Comparison of ENCODE assay signal across 16 cellular contexts in genomic region chr14:55073856-55074255, GRCh38. TPM values are rescaled to one million over a fixed set of nuclear protein-coding genes. Genes with fewer than 3 reads are reported as not detected.
DNase-seq lines count a peak whose midpoint lies in the region; ATAC-seq, FAIRE-seq and TF ChIP-seq lines count a peak whose summit lies in the region.
"Had no signal": no experiment of that assay in that cellular context is flagged by ENCODE, and none has a peak within 500 bp of the region (broad histone marks: within the 10 kb centered on the region; RNA-seq: fewer than 3 reads in every experiment).

No MANE protein-coding gene starts in this region.

- no peaks in the 10 kb centered on the region for H3K9me3 Mint-ChIP-seq in activated CD4-positive, alpha-beta memory T cell treated with anti-CD3 and anti-CD28 coated beads, Interleukin-2, amount 10 ng/mL, durations not matched to agents 7 days and 5 days
- H3K9me3 Mint-ChIP-seq: activated CD4-positive, alpha-beta T cell treated with anti-CD3 and anti-CD28 coated beads, Interleukin-2, amount 10 ng/mL, durations not matched to agents 7 days and 5 days; activated T-helper 2 cell treated with anti-CD3 and anti-CD28 coated beads, Interferon-gamma antibody, Interleukin-2, Interleukin-4, amounts not matched to agents 10 μg/mL and 5 μg/mL and 100 μg/mL, durations not matched to agents 14 hours and 24 hours and 36 hours had no signal

- no peaks in the 10 kb centered on the region for H3K36me3 ChIP-seq in MM.1S (replicated peaks; ENCODE audit: insufficient read depth, low read length)
- H3K36me3 ChIP-seq in GM12878 (ENCODE audit: control insufficient read depth in 2 of 2, insufficient read depth in 2 of 2, low read length in 1 of 2) = no peaks in the 10 kb centered on the region
- H3K36me3 ChIP-seq: stomach had no signal

- H3K4me3 ChIP-seq in MM.1S (ENCODE audit: low read length) (no peak overlapping the region), GM12878 (peak overlapping the region; percentile 4; the same call in 1 of the 2 replicates)
- H3K4me3 ChIP-seq: BLaER1, stomach had no signal

- no peaks in the 10 kb centered on the region; the same call in 1 of the 2 replicates for H3K4me1 ChIP-seq in MM.1S (ENCODE audit: low read length)
- peaks cover 58% of the 10 kb centered on the region for H3K4me1 ChIP-seq in GM12878 (ENCODE audit: control insufficient read depth, insufficient read depth, low read length)

- peaks cover 8% of the 10 kb centered on the region; the same call in 1 of the 2 replicates for H3F3A ChIP-seq in MM.1S (ENCODE audit: insufficient read depth, low read length)

- H3K4me1 Mint-ChIP-seq in activated CD4-positive, alpha-beta memory T cell treated with anti-CD3 and anti-CD28 coated beads, Interleukin-2, amount 10 ng/mL, durations not matched to agents 7 days and 5 days = peaks cover 44% of the 10 kb centered on the region

- H3K9me3 ChIP-seq in MM.1S (replicated peaks; ENCODE audit: insufficient read depth, low read length) = no peaks in the 10 kb centered on the region
- no peaks in the 10 kb centered on the region for H3K9me3 ChIP-seq in GM12878 (replicated peaks; ENCODE audit: control insufficient read depth, insufficient read depth, low read length)
- H3K9me3 ChIP-seq: BLaER1, stomach had no signal

- no peaks in the 10 kb centered on the region for H3K79me2 ChIP-seq in MM.1S (ENCODE audit: low read length)
- no peaks in the 10 kb centered on the region for H3K79me2 ChIP-seq in GM12878 (ENCODE audit: control insufficient read depth, insufficient read depth, low read length)

- SMC1A ChIA-PET in GM12878 (lab: Charles Lee; ENCODE audit: uncharacterized antibody, unreplicated experiment) = interaction anchor here (0.6 to 7.0 kb wide), 6 partner anchors 8 to 86 kb away, joined by 4 to 98 read pairs (median 8); partner anchors contain the start of gene MAPK1IP1L

- H3K27ac Mint-ChIP-seq in activated CD4-positive, alpha-beta memory T cell treated with anti-CD3 and anti-CD28 coated beads, Interleukin-2, amount 10 ng/mL, durations not matched to agents 7 days and 5 days = no peak overlapping the region
- H3K27ac Mint-ChIP-seq: activated CD4-positive, alpha-beta T cell treated with anti-CD3 and anti-CD28 coated beads, Interleukin-2, amount 10 ng/mL, durations not matched to agents 7 days and 5 days had no signal

- H3K27me3 Mint-ChIP-seq in activated CD4-positive, alpha-beta memory T cell treated with anti-CD3 and anti-CD28 coated beads, Interleukin-2, amount 10 ng/mL, durations not matched to agents 7 days and 5 days = no peaks in the 10 kb centered on the region
- H3K27me3 Mint-ChIP-seq: activated CD4-positive, alpha-beta T cell treated with anti-CD3 and anti-CD28 coated beads, Interleukin-2, amount 10 ng/mL, durations not matched to agents 7 days and 5 days had no signal

- peaks cover 6% of the 10 kb centered on the region for H3K36me3 Mint-ChIP-seq in activated CD4-positive, alpha-beta memory T cell treated with anti-CD3 and anti-CD28 coated beads, Interleukin-2, amount 10 ng/mL, durations not matched to agents 7 days and 5 days (ENCODE audit: low read depth)

- H4K20me1 ChIP-seq in MM.1S (ENCODE audit: insufficient read depth, low read length) = no peaks in the 10 kb centered on the region
- H4K20me1 ChIP-seq in GM12878 (ENCODE audit: control insufficient read depth, insufficient read depth) = no peaks in the 10 kb centered on the region

- in situ Hi-C loops in GM12878 (cut with MboI) = no loop called here

- CTCF ChIA-PET in GM12878 (lab: Yijun Ruan, JAX) = interaction anchor here (0.6 to 1.0 kb wide), 2 partner anchors 21 to 23 kb away, joined by 3 read pairs; partner anchors contain the start of gene MAPK1IP1L
- CTCF ChIA-PET in activated CD4-positive, alpha-beta memory T cell treated with anti-CD3 and anti-CD28 coated beads, Interleukin-2, amount 10 ng/mL, durations not matched to agents 7 days and 5 days (lab: Charles Lee) = interaction anchor here (0.6 kb wide), 1 partner anchor 87 kb away, joined by 3 read pairs; no protein-coding TSS in a partner anchor

- RAD21 ChIA-PET in GM12878 (lab: Charles Lee; ENCODE audit: unreplicated experiment) = interaction anchor here (1.1 to 3.5 kb wide), 3 partner anchors 22 to 43 kb away, joined by 5 to 14 read pairs (median 10); partner anchors contain the start of gene MAPK1IP1L

- TF ChIP-seq CTCF in MM.1S (IDR thresholded peaks at IDR 0.05; ENCODE audit: low read length) (no peak), GM12878 (IDR thresholded peaks at IDR 0.05 in 2 of 3, conservative IDR thresholded peaks at IDR 0.05 in 1 of 3; ENCODE audit: control insufficient read depth in 2 of 3, extremely low read depth in 1 of 3, insufficient read depth in 1 of 3, low read depth in 3 of 3, low read length in 3 of 3) (no peak)

- H3K27me3 ChIP-seq in MM.1S (replicated peaks; ENCODE audit: insufficient read depth, low read length) (no peaks in the 10 kb centered on the region), GM12878 (replicated peaks in 1 of 2; ENCODE audit: control insufficient read depth in 2 of 2, insufficient read depth in 2 of 2, low read length in 1 of 2) (no peaks in the 10 kb centered on the region)
- H3K27me3 ChIP-seq: BLaER1, stomach had no signal

- no peak for TF ChIP-seq POLR2A in GM12878 (IDR thresholded peaks at IDR 0.05; ENCODE audit: low read depth, low read length)

- H3K9ac ChIP-seq in MM.1S (ENCODE audit: low read length) (no peak overlapping the region), GM12878 (ENCODE audit: control insufficient read depth, insufficient read depth, low read length) (peak overlapping the region; percentile 14)
- H3K9ac ChIP-seq: BLaER1 had no signal

- H3K4me2 ChIP-seq in MM.1S (ENCODE audit: low read depth, low read length) (peak overlapping the region; percentile 79; the same call in 1 of the 2 replicates), GM12878 (ENCODE audit: control insufficient read depth, insufficient read depth) (peak overlapping the region; percentile 79)
- H3K4me2 ChIP-seq: BLaER1 had no signal

- H3K9me2 ChIP-seq in MM.1S (replicated peaks; ENCODE audit: insufficient read depth, low read length) = no peaks in the 10 kb centered on the region

- DNase-seq in AG20443 (ENCODE audit: low spot score) = peak; percentile 62
- no peak for DNase-seq in MM.1S
- no peak for DNase-seq in GM12878 (ENCODE audit: low read depth, low spot score)
- DNase-seq in iris pigment epithelial cell (ENCODE audit: low read depth) = peak; percentile 89
- no peak for DNase-seq in left colon
- DNase-seq in activated CD4-positive, alpha-beta memory T cell treated with anti-CD3 and anti-CD28 coated beads, Interleukin-2, amount 10 ng/mL, durations not matched to agents 7 days and 5 days = no peak
- DNase-seq in stimulated activated CD8-positive, alpha-beta memory T cell treated with anti-CD3 and anti-CD28 coated beads, Interleukin-4, amount 100 ng/mL, for 48 hours = no peak
- DNase-seq: activated CD4-positive, alpha-beta T cell treated with anti-CD3 and anti-CD28 coated beads, Interleukin-2, amount 10 ng/mL, durations not matched to agents 7 days and 5 days; NCI-H187; NCI-H82; stimulated activated CD4-positive, alpha-beta T cell treated with anti-CD3 and anti-CD28 coated beads, Interleukin-4, amount 100 ng/mL, for 4 hours; stomach had no signal

- TF ChIP-seq RAD21 in GM12878 (IDR thresholded peaks at IDR 0.05; ENCODE audit: insufficient read depth, low read depth, low read length) = no peak

- ATAC-seq in GM12878 (no peak), left colon (no peak), HG02763 (IDR thresholded peaks at IDR 0.05; ENCODE audit: unreplicated experiment) (no peak)

- intact Hi-C loops in GM12878 (cut with micrococcal nuclease; ENCODE audit: unreplicated experiment) = loop anchor here (2.0 kb wide), 1 partner anchor 25 kb away; no protein-coding TSS in a partner anchor
- intact Hi-C loops in left colon (cut with DNase I, micrococcal nuclease) = no loop called here

- no peak overlapping the region for H2AFZ ChIP-seq in MM.1S (ENCODE audit: low read length)
- H2AFZ ChIP-seq in GM12878 (ENCODE audit: control insufficient read depth, low read depth, low read length) = no peak overlapping the region

- no peak for FAIRE-seq in GM12878 (lab: Jason Lieb, UNC)
- FAIRE-seq: G401.6 had no signal

- TF ChIP-seq EP300 in GM12878 (IDR thresholded peaks at IDR 0.05; ENCODE audit: borderline replicate concordance in 1 of 2, control insufficient read depth in 1 of 2, low read depth in 2 of 2, low read length in 2 of 2) = no peak

- POLR2A ChIA-PET in GM12878 (lab: Charles Lee) = no interaction called here
- POLR2A ChIA-PET in activated CD4-positive, alpha-beta memory T cell treated with anti-CD3 and anti-CD28 coated beads, Interleukin-2, amount 10 ng/mL, durations not matched to agents 7 days and 5 days (lab: Charles Lee) = interaction anchor here (1.5 to 1.7 kb wide), 3 partner anchors 13 to 24 kb away, joined by 3 to 5 read pairs (median 4); partner anchors contain the start of gene MAPK1IP1L

- BruUV-seq in GM12878 (replicated peaks; lab: Mats Ljungman, UMichigan) = no TSS peak

- H3K27ac ChIP-seq in MM.1S (ENCODE audit: low read length) (peak overlapping the region; percentile 68; the same call in 1 of the 2 replicates), GM12878 (ENCODE audit: control insufficient read depth, insufficient read depth) (peak overlapping the region; percentile 83)
- H3K27ac ChIP-seq: BLaER1 had no signal

- no peak overlapping the region for H3K4me3 Mint-ChIP-seq in activated CD4-positive, alpha-beta memory T cell treated with anti-CD3 and anti-CD28 coated beads, Interleukin-2, amount 10 ng/mL, durations not matched to agents 7 days and 5 days
- H3K4me3 Mint-ChIP-seq: activated CD4-positive, alpha-beta T cell treated with anti-CD3 and anti-CD28 coated beads, Interleukin-2, amount 10 ng/mL, durations not matched to agents 7 days and 5 days had no signal

- WGBS in GM12878 (ENCODE audit: insufficient coverage, insufficient replicate concordance, low lambda C conversion rate, missing lambda C conversion rate) = 95% methylated on average over 2 of the region's 2 CpGs

RNA-seq across cellular contexts. Expression of gene MAPK1IP1L, which starts 22.4 kb away (rescaled TPM):
- total RNA-seq in GM12878 (2013; cell fraction: nucleolus; rRNA removed) = 94.4 and 113 TPM in 2 replicates
- total RNA-seq in GM12878 (2014; rRNA removed) (37.7 and 44.6 TPM in 2 replicates), GM12878 (2014; rRNA removed; fragmentation: Illumina TruSeq; extraction: Trizol) (48.9 and 50.4 TPM in 2 replicates), GM12878 (2021) (101 and 105 TPM in 2 replicates), left colon (10 to 100 TPM; 69.7 to 71.7 TPM)
- 25.2 TPM for polyA plus RNA-seq in GM12878 (2011; ENCODE audit: low read depth)
- polyA plus RNA-seq in GM12878 (2011; rRNA removed) (52.8 and 80.1 TPM in 2 replicates), GM12878 (2014; fragmentation: Illumina TruSeq; extraction: Trizol) (68.5 and 90.1 TPM in 2 replicates), GM12878 (2014; fragmentation: Nextera tagmentation; extraction: Ambion mirVana) (10 to 100 TPM; 55.7 to 66.0 TPM), GM12878 (2014; rRNA removed) (54.2 and 58.1 TPM in 2 replicates), GM12878 (2016; fragmentation: Nextera tagmentation; extraction: Ambion mirVana) (100 to 1,000 TPM; 107 to 117 TPM)
- polyA plus RNA-seq in GM12878 (2011; cell fraction: cytosol; rRNA removed) = 231 and 264 TPM in 2 replicates
- polyA plus RNA-seq in GM12878 (2011; cell fraction: nucleus; rRNA removed) = 91.5 and 98.1 TPM in 2 replicates
- polyA plus RNA-seq in GM12878 (2012) = 53.2 and 62.6 TPM in 2 replicates
- polyA minus RNA-seq in GM12878 (2011; rRNA and poly(A)+ RNA removed) = 146 and 276 TPM in 2 replicates
- polyA minus RNA-seq in GM12878 (2011; cell fraction: cytosol; rRNA and poly(A)+ RNA removed) = 154 and 162 TPM in 2 replicates
- 19.2 and 36.5 TPM in 2 replicates for polyA minus RNA-seq in GM12878 (2011; cell fraction: nucleus; rRNA and poly(A)+ RNA removed)
- 100 to 1,000 TPM; 100 to 104 TPM for total RNA-seq in activated CD4-positive, alpha-beta memory T cell treated with anti-CD3 and anti-CD28 coated beads, Interleukin-2, amount 10 ng/mL, durations not matched to agents 7 days and 5 days

RNA-seq across cellular contexts. Expression of gene SOCS4, which starts 46.8 kb away (rescaled TPM):
- 39.6 and 43.0 TPM in 2 replicates for total RNA-seq in GM12878 (2013; cell fraction: nucleolus; rRNA removed)
- 20.5 and 25.8 TPM in 2 replicates for total RNA-seq in GM12878 (2014; rRNA removed)
- total RNA-seq in GM12878 (2014; rRNA removed; fragmentation: Illumina TruSeq; extraction: Trizol) = 30.6 and 31.0 TPM in 2 replicates
- 27.9 and 31.5 TPM in 2 replicates for total RNA-seq in GM12878 (2021)
- 4.6 TPM for polyA plus RNA-seq in GM12878 (2011; ENCODE audit: low read depth)
- 25.1 and 35.7 TPM in 2 replicates for polyA plus RNA-seq in GM12878 (2011; rRNA removed)
- polyA plus RNA-seq in GM12878 (2011; cell fraction: cytosol; rRNA removed) = 9.1 and 9.8 TPM in 2 replicates
- polyA plus RNA-seq in GM12878 (2011; cell fraction: nucleus; rRNA removed) = 8.7 and 10.7 TPM in 2 replicates
- polyA plus RNA-seq in GM12878 (2012) = 9.8 and 10.4 TPM in 2 replicates
- polyA plus RNA-seq in GM12878 (2014; fragmentation: Illumina TruSeq; extraction: Trizol) = 23.7 and 30.9 TPM in 2 replicates
- polyA plus RNA-seq in GM12878 (2014; fragmentation: Nextera tagmentation; extraction: Ambion mirVana) = 1 to 10 TPM; 5.7 to 7.6 TPM
- 13.2 and 14.7 TPM in 2 replicates for polyA plus RNA-seq in GM12878 (2014; rRNA removed)
- polyA plus RNA-seq in GM12878 (2016; fragmentation: Nextera tagmentation; extraction: Ambion mirVana) = 10 to 100 TPM; 18.4 to 21.0 TPM
- polyA minus RNA-seq in GM12878 (2011; rRNA and poly(A)+ RNA removed) = 12.7 and 22.1 TPM in 2 replicates
- polyA minus RNA-seq in GM12878 (2011; cell fraction: cytosol; rRNA and poly(A)+ RNA removed) = 7.1 and 7.3 TPM in 2 replicates
- 7.1 and 22.7 TPM in 2 replicates for polyA minus RNA-seq in GM12878 (2011; cell fraction: nucleus; rRNA and poly(A)+ RNA removed)
- 10 to 100 TPM; 17.3 to 20.0 TPM for total RNA-seq in left colon
- 10 to 100 TPM; 24.2 to 32.0 TPM for total RNA-seq in activated CD4-positive, alpha-beta memory T cell treated with anti-CD3 and anti-CD28 coated beads, Interleukin-2, amount 10 ng/mL, durations not matched to agents 7 days and 5 days

RNA-seq across cellular contexts. Expression of gene WDHD1, which starts 47.0 kb away (rescaled TPM):
- total RNA-seq in GM12878 (2013; cell fraction: nucleolus; rRNA removed) = 31.5 and 31.8 TPM in 2 replicates
- total RNA-seq in GM12878 (2014; rRNA removed) (21.9 and 25.7 TPM in 2 replicates), GM12878 (2014; rRNA removed; fragmentation: Illumina TruSeq; extraction: Trizol) (32.7 and 33.5 TPM in 2 replicates), GM12878 (2021) (37.9 and 38.7 TPM in 2 replicates), left colon (1 to 10 TPM; 2.8 to 4.1 TPM)
- polyA plus RNA-seq in GM12878 (2011; ENCODE audit: low read depth) = 5.4 TPM
- polyA plus RNA-seq in GM12878 (2011; rRNA removed) (34.2 and 57.1 TPM in 2 replicates), GM12878 (2014; fragmentation: Illumina TruSeq; extraction: Trizol) (31.8 and 32.9 TPM in 2 replicates), GM12878 (2014; fragmentation: Nextera tagmentation; extraction: Ambion mirVana) (10 to 100 TPM; 11.3 to 14.8 TPM), GM12878 (2014; rRNA removed) (14.8 and 17.8 TPM in 2 replicates), GM12878 (2016; fragmentation: Nextera tagmentation; extraction: Ambion mirVana) (10 to 100 TPM; 46.3 to 50.5 TPM)
- polyA plus RNA-seq in GM12878 (2011; cell fraction: cytosol; rRNA removed) = 11.1 and 11.2 TPM in 2 replicates
- polyA plus RNA-seq in GM12878 (2011; cell fraction: nucleus; rRNA removed) = 13.5 and 17.7 TPM in 2 replicates
- 8.7 and 13.4 TPM in 2 replicates for polyA plus RNA-seq in GM12878 (2012)
- 35.6 and 56.1 TPM in 2 replicates for polyA minus RNA-seq in GM12878 (2011; rRNA and poly(A)+ RNA removed)
- polyA minus RNA-seq in GM12878 (2011; cell fraction: cytosol; rRNA and poly(A)+ RNA removed) = 12.8 and 16.4 TPM in 2 replicates
- 14.1 and 21.7 TPM in 2 replicates for polyA minus RNA-seq in GM12878 (2011; cell fraction: nucleus; rRNA and poly(A)+ RNA removed)
- total RNA-seq in activated CD4-positive, alpha-beta memory T cell treated with anti-CD3 and anti-CD28 coated beads, Interleukin-2, amount 10 ng/mL, durations not matched to agents 7 days and 5 days = 10 to 100 TPM; 36.2 to 36.9 TPM

RNA-seq across cellular contexts. Expression of gene LGALS3, which starts 55.2 kb away (rescaled TPM):
- 17.5 and 21.3 TPM in 2 replicates for total RNA-seq in GM12878 (2013; cell fraction: nucleolus; rRNA removed)
- total RNA-seq in GM12878 (2014; rRNA removed) (23.1 and 25.6 TPM in 2 replicates), GM12878 (2014; rRNA removed; fragmentation: Illumina TruSeq; extraction: Trizol) (12.0 and 12.3 TPM in 2 replicates), GM12878 (2021) (13.6 and 16.1 TPM in 2 replicates), left colon (1,000 to 10,000 TPM; 1,592 to 1,809 TPM)
- polyA plus RNA-seq in GM12878 (2011; ENCODE audit: low read depth) = 15.6 TPM
- polyA plus RNA-seq in GM12878 (2011; rRNA removed) (34.2 and 45.4 TPM in 2 replicates), GM12878 (2014; fragmentation: Illumina TruSeq; extraction: Trizol) (7.7 and 8.6 TPM in 2 replicates), GM12878 (2014; fragmentation: Nextera tagmentation; extraction: Ambion mirVana) (1 to 10 TPM; 1.5 to 6.4 TPM), GM12878 (2014; rRNA removed) (21.3 and 28.6 TPM in 2 replicates), GM12878 (2016; fragmentation: Nextera tagmentation; extraction: Ambion mirVana) (10 to 100 TPM; 28.2 to 30.6 TPM)
- polyA plus RNA-seq in GM12878 (2011; cell fraction: cytosol; rRNA removed) = 24.5 and 31.9 TPM in 2 replicates
- polyA plus RNA-seq in GM12878 (2011; cell fraction: nucleus; rRNA removed) = 20.1 and 27.1 TPM in 2 replicates
- polyA plus RNA-seq in GM12878 (2012) = 19.7 and 39.6 TPM in 2 replicates
- 9.8 and 14.3 TPM in 2 replicates for polyA minus RNA-seq in GM12878 (2011; rRNA and poly(A)+ RNA removed)
- polyA minus RNA-seq in GM12878 (2011; cell fraction: cytosol; rRNA and poly(A)+ RNA removed) = 4.4 and 8.1 TPM in 2 replicates
- polyA minus RNA-seq in GM12878 (2011; cell fraction: nucleus; rRNA and poly(A)+ RNA removed) = 5.0 and 5.9 TPM in 2 replicates
- total RNA-seq in activated CD4-positive, alpha-beta memory T cell treated with anti-CD3 and anti-CD28 coated beads, Interleukin-2, amount 10 ng/mL, durations not matched to agents 7 days and 5 days = 10 to 100 TPM; 70.5 to 71.3 TPM

Comparison
In these comparisons a context has a peak if more than half of its experiments do, and no peak if none do; other contexts are left out.
1. DNase-seq: peak in AG20443 (single experiment) and iris pigment epithelial cell (single experiment); none in MM.1S (single experiment), GM12878 (single experiment), left colon (0 of 2), activated CD4-positive, alpha-beta memory T cell treated with anti-CD3 and anti-CD28 coated beads, Interleukin-2, amount 10 ng/mL, durations not matched to agents 7 days and 5 days (single experiment) and stimulated activated CD8-positive, alpha-beta memory T cell treated with anti-CD3 and anti-CD28 coated beads, Interleukin-4, amount 100 ng/mL, for 48 hours (single experiment).
2. RNA of gene WDHD1, which starts 47.0 kb away (total RNA-seq): 36.2 to 36.9 TPM in activated CD4-positive, alpha-beta memory T cell treated with anti-CD3 and anti-CD28 coated beads, Interleukin-2, amount 10 ng/mL, durations not matched to agents 7 days and 5 days and 21.9 to 38.7 TPM in GM12878; 2.8 to 4.1 TPM in left colon; every median in the first group is over 4 times any median in the second.